8 cellular contexts compared by ENCODE assay signal in the genomic region with DNA sequence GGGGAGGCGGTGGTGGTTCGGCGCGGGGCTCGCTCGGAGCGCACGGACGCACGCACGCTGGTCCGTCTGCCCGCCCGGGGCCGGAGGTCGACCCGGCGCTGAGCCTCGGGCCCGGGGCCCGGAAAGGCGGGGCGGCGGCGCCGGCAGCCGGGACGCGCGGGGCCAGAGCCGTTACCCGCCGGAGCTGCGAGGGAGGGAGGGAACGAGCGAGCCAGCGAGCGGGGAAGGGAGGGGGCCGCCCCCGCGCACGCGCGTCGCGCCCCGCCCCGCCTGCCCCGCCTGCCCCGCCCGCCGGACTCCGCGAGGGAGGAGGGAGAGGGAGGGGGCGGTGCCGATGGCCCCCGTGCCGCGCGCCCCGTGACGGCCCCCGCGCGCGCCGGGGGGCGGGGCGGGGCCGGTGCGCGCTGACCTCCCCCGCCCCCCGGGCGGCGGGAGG.
A peak's percentile ranks its signal among the peaks of the same experiment; 100 is the strongest.
DNase-seq lines count a peak whose midpoint lies in the region; ATAC-seq and TF ChIP-seq lines count a peak whose summit lies in the region.

No MANE protein-coding gene starts in this region.

- H3F3A ChIP-seq in SU-DHL-6 (ENCODE audit: insufficient read depth): peaks cover 24% of the 10 kb centered on the region

- peak; percentile 21 for ATAC-seq in GM21619 (IDR thresholded peaks at IDR 0.05; ENCODE audit: unreplicated experiment)

- H3K27me3 ChIP-seq in SU-DHL-6 (ENCODE audit: low read length) (no peaks in the 10 kb centered on the region), iPS DF 6.9 (ENCODE audit: control insufficient read depth, insufficient read depth, low read length) (no peaks in the 10 kb centered on the region)

- peak overlapping the region; percentile 48; the same call in 1 of the 2 replicates for H3K9ac ChIP-seq in SU-DHL-6 (ENCODE audit: low read length)

- no CpG with 5 or more reads among the region's 76 CpGs for WGBS in iPS DF 6.9 (ENCODE audit: insufficient coverage, insufficient read length)

- H4K20me1 ChIP-seq in SU-DHL-6 (ENCODE audit: low read depth, low read length): no peaks in the 10 kb centered on the region

- H3K27ac ChIP-seq in KOPT-K1 (ENCODE audit: low read depth, low read length, poor library complexity, severe bottlenecking): peak overlapping the region; percentile 73
- peak overlapping the region; percentile 67 for H3K27ac ChIP-seq in SU-DHL-6 (ENCODE audit: low read depth, low read length)
- no peak overlapping the region for H3K27ac ChIP-seq in iPS DF 6.9 (ENCODE audit: low read length)

- in situ Hi-C loops in astrocyte of the cerebellum (cut with HindIII; ENCODE audit: low sequenced_read_pairs): no loop called here

- no peak overlapping the region for H3K4me2 ChIP-seq in SU-DHL-6 (ENCODE audit: low read depth, low read length, poor library complexity, severe bottlenecking)

- TF ChIP-seq CTCF in SU-DHL-6 (IDR thresholded peaks at IDR 0.05; ENCODE audit: insufficient read depth, low read length, poor library complexity, severe bottlenecking) (no peak), astrocyte of the cerebellum (IDR thresholded peaks at IDR 0.05; ENCODE audit: low read depth, low read length, missing control alignments) (no peak)

- peaks cover 21% of the 10 kb centered on the region for H3K4me1 ChIP-seq in iPS DF 6.9 (ENCODE audit: control insufficient read depth, insufficient read depth, low read length)

- H3K36me3 ChIP-seq in KOPT-K1 (ENCODE audit: insufficient read depth, low read length) (peaks cover 32% of the 10 kb centered on the region), SU-DHL-6 (ENCODE audit: low read length) (no peaks in the 10 kb centered on the region), iPS DF 6.9 (ENCODE audit: control insufficient read depth, insufficient read depth, low read length) (peaks cover 16% of the 10 kb centered on the region)

- DNase-seq in GM03348 (ENCODE audit: low spot score) (peak; percentile 98), astrocyte of the cerebellum (ENCODE audit: low read depth) (peak; percentile 41), iPS DF 6.9 (ENCODE audit: low read depth, low spot score) (no peak), smooth muscle cell of the brain vasculature (ENCODE audit: low read depth, low spot score) (peak; percentile 41), amniotic stem cell (lab: John Stamatoyannopoulos, UW) (no peak)

- no peak overlapping the region for H2AFZ ChIP-seq in SU-DHL-6 (ENCODE audit: low read depth, low read length, severe bottlenecking)

- H3K9me3 ChIP-seq in KOPT-K1 (ENCODE audit: insufficient read depth, low read length, poor library complexity, severe bottlenecking): no peaks in the 10 kb centered on the region
- H3K9me3 ChIP-seq in SU-DHL-6 (ENCODE audit: insufficient read depth, low read length): no peaks in the 10 kb centered on the region
- H3K9me3 ChIP-seq in iPS DF 6.9 (ENCODE audit: control insufficient read depth, insufficient read depth, low read length): no peaks in the 10 kb centered on the region

- H3K9me2 ChIP-seq in SU-DHL-6 (replicated peaks; ENCODE audit: insufficient read depth, low read length): no peaks in the 10 kb centered on the region

- peaks cover 15% of the 10 kb centered on the region; the same call in 1 of the 2 replicates for H3K79me2 ChIP-seq in SU-DHL-6 (ENCODE audit: insufficient read depth, low read length)

- H3K4me3 ChIP-seq in SU-DHL-6 (ENCODE audit: insufficient read depth, low read length, poor library complexity, severe bottlenecking): peak overlapping the region; percentile 49
- peak overlapping the region; percentile 24 for H3K4me3 ChIP-seq in astrocyte of the cerebellum (ENCODE audit: low read depth, low read length)
- H3K4me3 ChIP-seq in iPS DF 6.9 (ENCODE audit: low read length): peak overlapping the region; percentile 78; the same call in 1 of the 2 replicates

Comparison
In these comparisons a context has a peak if more than half of its experiments do, and no peak if none do; other contexts are left out.
1. DNase-seq: peak in GM03348 (single experiment), astrocyte of the cerebellum (single experiment) and smooth muscle cell of the brain vasculature (single experiment); none in iPS DF 6.9 (single experiment) and amniotic stem cell (single experiment).
2. H3K4me3 ChIP-seq: peak in every context shown above with its lines; median percentile 78 in iPS DF 6.9; 49 in SU-DHL-6; 24 in astrocyte of the cerebellum.